ENCODE assay signal across 16 cellular contexts in genomic region chr2:136255127-136255526, GRCh38.
DNase-seq lines count a peak whose midpoint lies in the region; ATAC-seq and TF ChIP-seq lines count a peak whose summit lies in the region.
"Had no signal": no experiment of that assay in that cellular context is flagged by ENCODE, and none has a peak within 500 bp of the region (broad histone marks: within the 10 kb centered on the region; RNA-seq: fewer than 3 reads in every experiment).

No MANE protein-coding gene starts in this region.

- H3K36me3 Mint-ChIP-seq in activated naive CD8-positive, alpha-beta T cell treated with anti-CD3 and anti-CD28 coated beads, Interleukin-2, amount 50 U/mL, for 24 hours (ENCODE audit: low read depth) = no peaks in the 10 kb centered on the region
- H3K36me3 Mint-ChIP-seq in activated naive CD8-positive, alpha-beta T cell treated with anti-CD3 and anti-CD28 coated beads for 36 hours = no peaks in the 10 kb centered on the region
- no peaks in the 10 kb centered on the region for H3K36me3 Mint-ChIP-seq in activated B cell treated with CpG ODN at 0.5 μM for 24 hours (ENCODE audit: low read depth)
- H3K36me3 Mint-ChIP-seq: CD8-positive, alpha-beta memory T cell had no signal

- no peaks in the 10 kb centered on the region for H4K20me1 ChIP-seq in PC-3 (ENCODE audit: low read length)

- peak overlapping the region; percentile 57 for H3K27ac Mint-ChIP-seq in activated naive CD8-positive, alpha-beta T cell treated with anti-CD3 and anti-CD28 coated beads, Interleukin-2, amount 50 U/mL, for 24 hours
- no peak overlapping the region for H3K27ac Mint-ChIP-seq in activated naive CD8-positive, alpha-beta T cell treated with anti-CD3 and anti-CD28 coated beads for 36 hours
- peak overlapping the region; percentile 92 for H3K27ac Mint-ChIP-seq in activated B cell treated with CpG ODN at 0.5 μM for 24 hours

- WGBS in spleen, 5 donors = 52 to 72% (median 67%) methylated on average over 3 of the region's 3 CpGs
- 75 to 86% (median 82%) methylated on average over 3 of the region's 3 CpGs for WGBS in stomach, 5 donors

- BruUV-seq in PC-3 (replicated peaks; lab: Mats Ljungman, UMichigan) = no TSS peak

- no peak for TF ChIP-seq POLR2A in spleen (IDR thresholded peaks at IDR 0.05)
- TF ChIP-seq POLR2A in stomach (IDR thresholded peaks at IDR 0.05) = no peak

- H3K27me3 Mint-ChIP-seq in activated naive CD8-positive, alpha-beta T cell treated with anti-CD3 and anti-CD28 coated beads, Interleukin-2, amount 50 U/mL, for 24 hours = no peaks in the 10 kb centered on the region
- H3K27me3 Mint-ChIP-seq in activated naive CD8-positive, alpha-beta T cell treated with anti-CD3 and anti-CD28 coated beads for 36 hours = no peaks in the 10 kb centered on the region
- H3K27me3 Mint-ChIP-seq in activated B cell treated with CpG ODN at 0.5 μM for 24 hours = no peaks in the 10 kb centered on the region
- H3K27me3 Mint-ChIP-seq: CD8-positive, alpha-beta memory T cell had no signal

- TF ChIP-seq EP300 in stomach (IDR thresholded peaks at IDR 0.05) = no peak

- H3K9ac ChIP-seq in PC-3 (ENCODE audit: low read length) = no peak overlapping the region

- POLR2A ChIA-PET in activated B cell treated with CpG ODN at 0.5 μM for 24 hours (lab: Charles Lee) (interaction anchor here (0.6 to 5.9 kb wide), 30 partner anchors 9 to 258 kb away, joined by 3 to 111 read pairs (median 7); partner anchors contain the start of gene CXCR4), PC-3 (lab: Charles Lee; ENCODE audit: unreplicated experiment) (no interaction called here)

- H3K36me3 ChIP-seq in spleen (no peaks in the 10 kb centered on the region), PC-3 (ENCODE audit: low read depth, low read length) (no peaks in the 10 kb centered on the region), stomach (no peaks in the 10 kb centered on the region)

- H3K4me1 ChIP-seq in spleen = peaks cover 0 to 54% (median 31%) of the 10 kb centered on the region in 6 donors
- no peaks in the 10 kb centered on the region for H3K4me1 ChIP-seq in PC-3 (ENCODE audit: insufficient read depth, low read length)
- H3K4me1 ChIP-seq in stomach = peaks cover 0 to 8% (median 0%) of the 10 kb centered on the region in 4 donors
- H3K4me1 ChIP-seq: A549 had no signal

- no peak for DNase-seq in activated naive CD8-positive, alpha-beta T cell treated with anti-CD3 and anti-CD28 coated beads, Interleukin-2, amount 50 U/mL, for 24 hours
- no peak for DNase-seq in activated naive CD8-positive, alpha-beta T cell treated with anti-CD3 and anti-CD28 coated beads for 36 hours
- DNase-seq in activated B cell treated with CpG ODN at 0.5 μM for 24 hours (no peak), spleen (no peak), PC-3 (no peak), stomach (no peak), nucleus accumbens (lab: John Stamatoyannopoulos, UW) (no peak)
- DNase-seq: CD8-positive, alpha-beta memory T cell; H7; NCI-H146; NCI-H69 had no signal

- no peaks in the 10 kb centered on the region for H3F3A ChIP-seq in PC-3 (ENCODE audit: low read length, unreplicated experiment)

- intact Hi-C loops in activated B cell treated with CpG ODN at 0.5 μM for 24 hours (cut with micrococcal nuclease) (loop anchor here (1.0 to 5.0 kb wide), 14 partner anchors 9 to 338 kb away; partner anchors contain the start of genes CXCR4 and DARS1), spleen (cut with DNase I; ENCODE audit: low total_unique reads) (no loop called here), PC-3 (cut with micrococcal nuclease) (no loop called here), stomach (cut with DNase I; ENCODE audit: low total_unique reads) (no loop called here)

- TF ChIP-seq CTCF in activated B cell treated with CpG ODN at 0.5 μM for 24 hours (IDR thresholded peaks at IDR 0.05) = no peak
- no peak for TF ChIP-seq CTCF in spleen (IDR thresholded peaks at IDR 0.05 in 8 of 11, conservative IDR thresholded peaks at IDR 0.05 in 3 of 11)
- TF ChIP-seq CTCF in PC-3 (conservative IDR thresholded peaks at IDR 0.05; ENCODE audit: low read depth, low read length) = no peak
- TF ChIP-seq CTCF in stomach (IDR thresholded peaks at IDR 0.05) = no peak

- no peak for ATAC-seq in activated naive CD8-positive, alpha-beta T cell treated with anti-CD3 and anti-CD28 coated beads, Interleukin-2, amount 50 U/mL, for 24 hours
- ATAC-seq in GM21381 (IDR thresholded peaks at IDR 0.05; ENCODE audit: unreplicated experiment) = peak; percentile 1
- peak; percentile 6 for ATAC-seq in activated B cell treated with CpG ODN at 0.5 μM for 24 hours (ENCODE audit: low read depth)
- no peak for ATAC-seq in PC-3
- ATAC-seq: A549, Panc1, Right ventricle myocardium inferior had no signal

- H2AFZ ChIP-seq in PC-3 (ENCODE audit: low read length) = no peak overlapping the region

- H3K27ac ChIP-seq in spleen (peak overlapping the region in 7 of 8 donors; percentile 69 to 89 (median 77)), PC-3 (ENCODE audit: low read length) (no peak overlapping the region), stomach (peak overlapping the region in 1 of 5 donors; percentile 34)
- H3K27ac ChIP-seq: A549, SK-N-MC had no signal

- CTCF ChIA-PET in activated B cell treated with CpG ODN at 0.5 μM for 24 hours (lab: Charles Lee) (interaction anchor here (0.7 to 5.2 kb wide), 15 partner anchors 9 to 258 kb away, joined by 3 to 51 read pairs (median 4); no protein-coding TSS in a partner anchor), PC-3 (lab: Charles Lee) (no interaction called here)

- no peaks in the 10 kb centered on the region for H3K9me3 Mint-ChIP-seq in activated naive CD8-positive, alpha-beta T cell treated with anti-CD3 and anti-CD28 coated beads, Interleukin-2, amount 50 U/mL, for 24 hours
- H3K9me3 Mint-ChIP-seq in activated naive CD8-positive, alpha-beta T cell treated with anti-CD3 and anti-CD28 coated beads for 36 hours = no peaks in the 10 kb centered on the region
- no peaks in the 10 kb centered on the region for H3K9me3 Mint-ChIP-seq in activated B cell treated with CpG ODN at 0.5 μM for 24 hours
- H3K9me3 Mint-ChIP-seq: CD8-positive, alpha-beta memory T cell had no signal

- no peak overlapping the region for H3K4me2 ChIP-seq in PC-3 (ENCODE audit: low read length)
- H3K4me2 ChIP-seq: A549 had no signal

- no peak overlapping the region for H3K4me3 Mint-ChIP-seq in activated naive CD8-positive, alpha-beta T cell treated with anti-CD3 and anti-CD28 coated beads, Interleukin-2, amount 50 U/mL, for 24 hours
- no peak overlapping the region for H3K4me3 Mint-ChIP-seq in activated naive CD8-positive, alpha-beta T cell treated with anti-CD3 and anti-CD28 coated beads for 36 hours
- H3K4me3 Mint-ChIP-seq in activated B cell treated with CpG ODN at 0.5 μM for 24 hours = peak overlapping the region; percentile 55
- H3K4me3 Mint-ChIP-seq: CD8-positive, alpha-beta memory T cell had no signal

- H3K9me2 ChIP-seq in PC-3 (replicated peaks; ENCODE audit: low read length) = no peaks in the 10 kb centered on the region

- peak overlapping the region in 1 of 8 donors; percentile 58 for H3K4me3 ChIP-seq in spleen
- H3K4me3 ChIP-seq in PC-3 (ENCODE audit: low read length) = no peak overlapping the region
- no peak overlapping the region for H3K4me3 ChIP-seq in stomach
- H3K4me3 ChIP-seq: A549, SK-N-MC had no signal

- peaks cover 46% of the 10 kb centered on the region for H3K4me1 Mint-ChIP-seq in activated naive CD8-positive, alpha-beta T cell treated with anti-CD3 and anti-CD28 coated beads, Interleukin-2, amount 50 U/mL, for 24 hours
- H3K4me1 Mint-ChIP-seq in activated naive CD8-positive, alpha-beta T cell treated with anti-CD3 and anti-CD28 coated beads for 36 hours = peaks cover 15% of the 10 kb centered on the region
- peaks cover 84% of the 10 kb centered on the region for H3K4me1 Mint-ChIP-seq in activated B cell treated with CpG ODN at 0.5 μM for 24 hours

- H3K79me2 ChIP-seq in PC-3 (ENCODE audit: low read length) = no peaks in the 10 kb centered on the region

- H3K9me3 ChIP-seq in spleen = no peaks in the 10 kb centered on the region
- H3K9me3 ChIP-seq in PC-3 (ENCODE audit: low read length) = no peaks in the 10 kb centered on the region
- H3K9me3 ChIP-seq in stomach = no peaks in the 10 kb centered on the region
- H3K9me3 ChIP-seq: A549 had no signal

- H3K27me3 ChIP-seq in spleen (replicated peaks in 1 of 7) (no peaks in the 10 kb centered on the region), PC-3 (ENCODE audit: low read length) (peaks cover 38% of the 10 kb centered on the region), stomach (no peaks in the 10 kb centered on the region)

Comparison
In these comparisons a context has a peak if more than half of its experiments do, and no peak if none do; other contexts are left out.
1. ATAC-seq: peak in GM21381 (single experiment) and activated B cell treated with CpG ODN at 0.5 μM for 24 hours (single experiment); none in activated naive CD8-positive, alpha-beta T cell treated with anti-CD3 and anti-CD28 coated beads, Interleukin-2, amount 50 U/mL, for 24 hours (single experiment) and PC-3 (single experiment).